ENCODE assay signal across 23 cellular contexts in genomic region chr20:49906615-49907154, GRCh38.
"Had no signal": no experiment of that assay in that cellular context is flagged by ENCODE, and none has a peak within 500 bp of the region (broad histone marks: within the 10 kb centered on the region; RNA-seq: fewer than 3 reads in every experiment).

No MANE protein-coding gene starts in this region.

- H3K27me3 ChIP-seq: colonic mucosa, foreskin keratinocyte, ovary, right lobe of liver, testis, tibial nerve had no signal

- ATAC-seq: foreskin keratinocyte; left lobe of liver; stimulated activated naive B cell treated with anti-CD40 and anti-IgM and Interleukin-4, amounts not matched to agents 10 μg/mL and 1 μg/mL and 100 μg/mL, for 72 hours; stimulated activated naive CD8-positive, alpha-beta T cell treated with anti-CD3 and anti-CD28 coated beads, Interleukin-15, amount 100 ng/mL, for 72 hours had no signal

- H3K4me3 Mint-ChIP-seq: endodermal cell; stimulated activated naive B cell treated with anti-CD40 and anti-IgM and Interleukin-4, amounts not matched to agents 10 μg/mL and 1 μg/mL and 100 μg/mL, for 72 hours; stimulated activated naive CD8-positive, alpha-beta T cell treated with anti-CD3 and anti-CD28 coated beads, Interleukin-15, amount 100 ng/mL, for 72 hours had no signal

- DNase-seq: cerebellar nuclear complex; colonic mucosa; endodermal cell; erythroblast; foreskin keratinocyte; kidney glomerular epithelial cell; lower lobe of right lung; mesenchymal stem cell; naive B cell; nucleus accumbens; ovary; stimulated activated CD4-positive, alpha-beta T cell treated with anti-CD3 and anti-CD28 coated beads, Interleukin-15, amount 100 ng/mL, for 24 hours; stimulated activated CD4-positive, alpha-beta T cell treated with anti-CD3 and anti-CD28 coated beads, Interleukin-1b, Interleukin-23, amount 100 ng/mL, for 48 hours; stimulated activated CD4-positive, alpha-beta T cell treated with anti-CD3 and anti-CD28 coated beads, Interleukin-4, amount 100 ng/mL, for 24 hours; stimulated activated naive B cell treated with anti-CD40 and anti-IgM and Interleukin-4, amounts not matched to agents 10 μg/mL and 1 μg/mL and 100 μg/mL, for 72 hours; stimulated activated naive CD8-positive, alpha-beta T cell treated with anti-CD3 and anti-CD28 coated beads, Interleukin-15, amount 100 ng/mL, for 72 hours; testis had no signal

- FAIRE-seq: endothelial cell of umbilical vein, islet of Langerhans had no signal

- H3K36me3 ChIP-seq: ovary had no signal

- H3K4me3 ChIP-seq: colonic mucosa, lower lobe of right lung, ovary, right lobe of liver, testis, tibial nerve had no signal

- H3K4me1 Mint-ChIP-seq: endodermal cell had no signal

- H3K9me3 Mint-ChIP-seq: endodermal cell; naive B cell; stimulated activated naive B cell treated with anti-CD40 and anti-IgM and Interleukin-4, amounts not matched to agents 10 μg/mL and 1 μg/mL and 100 μg/mL, for 72 hours; stimulated activated naive CD8-positive, alpha-beta T cell treated with anti-CD3 and anti-CD28 coated beads, Interleukin-15, amount 100 ng/mL, for 72 hours had no signal

- H3K27ac Mint-ChIP-seq: endodermal cell; progenitor cell of endocrine pancreas; stimulated activated naive B cell treated with anti-CD40 and anti-IgM and Interleukin-4, amounts not matched to agents 10 μg/mL and 1 μg/mL and 100 μg/mL, for 72 hours had no signal

- H3K9me3 ChIP-seq: colonic mucosa, lower lobe of right lung, ovary, right lobe of liver, testis, tibial nerve had no signal

- H3K27ac ChIP-seq: colonic mucosa, foreskin keratinocyte, lower lobe of right lung, ovary, right lobe of liver, testis, tibial nerve had no signal

- H3K27me3 Mint-ChIP-seq: naive B cell; progenitor cell of endocrine pancreas; stimulated activated naive B cell treated with anti-CD40 and anti-IgM and Interleukin-4, amounts not matched to agents 10 μg/mL and 1 μg/mL and 100 μg/mL, for 72 hours; stimulated activated naive CD8-positive, alpha-beta T cell treated with anti-CD3 and anti-CD28 coated beads, Interleukin-15, amount 100 ng/mL, for 72 hours had no signal

- H3K4me1 ChIP-seq: foreskin keratinocyte had no signal
